ENCODE assay signal across 1 cellular context in the genomic region with DNA sequence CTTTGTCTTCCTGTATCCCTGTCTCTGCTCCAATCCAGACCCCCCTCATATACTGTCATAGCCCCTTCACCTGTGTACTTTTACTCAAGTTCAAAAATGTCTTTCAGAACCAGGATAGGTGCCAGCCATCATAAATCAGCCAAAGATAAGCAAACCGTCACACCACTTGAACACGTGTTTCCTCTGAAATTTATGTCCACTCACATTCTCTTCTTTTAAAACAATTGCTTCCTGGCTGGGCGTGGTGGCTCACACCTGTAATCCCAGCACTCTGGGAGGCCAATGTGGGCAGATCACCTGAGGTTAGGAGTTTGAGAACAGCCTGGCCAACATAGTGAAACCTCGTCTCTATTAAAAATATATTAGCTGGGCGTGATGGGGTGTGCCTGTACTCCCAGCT.
TF ChIP-seq lines count a peak whose summit lies in the region.

No MANE protein-coding gene starts in this region.

TF ChIP-seq in GM23338, 12 proteins besides CTCF, POLR2A, EP300 and RAD21 (continued from another document):
- TF ChIP-seq, protein P1, sequence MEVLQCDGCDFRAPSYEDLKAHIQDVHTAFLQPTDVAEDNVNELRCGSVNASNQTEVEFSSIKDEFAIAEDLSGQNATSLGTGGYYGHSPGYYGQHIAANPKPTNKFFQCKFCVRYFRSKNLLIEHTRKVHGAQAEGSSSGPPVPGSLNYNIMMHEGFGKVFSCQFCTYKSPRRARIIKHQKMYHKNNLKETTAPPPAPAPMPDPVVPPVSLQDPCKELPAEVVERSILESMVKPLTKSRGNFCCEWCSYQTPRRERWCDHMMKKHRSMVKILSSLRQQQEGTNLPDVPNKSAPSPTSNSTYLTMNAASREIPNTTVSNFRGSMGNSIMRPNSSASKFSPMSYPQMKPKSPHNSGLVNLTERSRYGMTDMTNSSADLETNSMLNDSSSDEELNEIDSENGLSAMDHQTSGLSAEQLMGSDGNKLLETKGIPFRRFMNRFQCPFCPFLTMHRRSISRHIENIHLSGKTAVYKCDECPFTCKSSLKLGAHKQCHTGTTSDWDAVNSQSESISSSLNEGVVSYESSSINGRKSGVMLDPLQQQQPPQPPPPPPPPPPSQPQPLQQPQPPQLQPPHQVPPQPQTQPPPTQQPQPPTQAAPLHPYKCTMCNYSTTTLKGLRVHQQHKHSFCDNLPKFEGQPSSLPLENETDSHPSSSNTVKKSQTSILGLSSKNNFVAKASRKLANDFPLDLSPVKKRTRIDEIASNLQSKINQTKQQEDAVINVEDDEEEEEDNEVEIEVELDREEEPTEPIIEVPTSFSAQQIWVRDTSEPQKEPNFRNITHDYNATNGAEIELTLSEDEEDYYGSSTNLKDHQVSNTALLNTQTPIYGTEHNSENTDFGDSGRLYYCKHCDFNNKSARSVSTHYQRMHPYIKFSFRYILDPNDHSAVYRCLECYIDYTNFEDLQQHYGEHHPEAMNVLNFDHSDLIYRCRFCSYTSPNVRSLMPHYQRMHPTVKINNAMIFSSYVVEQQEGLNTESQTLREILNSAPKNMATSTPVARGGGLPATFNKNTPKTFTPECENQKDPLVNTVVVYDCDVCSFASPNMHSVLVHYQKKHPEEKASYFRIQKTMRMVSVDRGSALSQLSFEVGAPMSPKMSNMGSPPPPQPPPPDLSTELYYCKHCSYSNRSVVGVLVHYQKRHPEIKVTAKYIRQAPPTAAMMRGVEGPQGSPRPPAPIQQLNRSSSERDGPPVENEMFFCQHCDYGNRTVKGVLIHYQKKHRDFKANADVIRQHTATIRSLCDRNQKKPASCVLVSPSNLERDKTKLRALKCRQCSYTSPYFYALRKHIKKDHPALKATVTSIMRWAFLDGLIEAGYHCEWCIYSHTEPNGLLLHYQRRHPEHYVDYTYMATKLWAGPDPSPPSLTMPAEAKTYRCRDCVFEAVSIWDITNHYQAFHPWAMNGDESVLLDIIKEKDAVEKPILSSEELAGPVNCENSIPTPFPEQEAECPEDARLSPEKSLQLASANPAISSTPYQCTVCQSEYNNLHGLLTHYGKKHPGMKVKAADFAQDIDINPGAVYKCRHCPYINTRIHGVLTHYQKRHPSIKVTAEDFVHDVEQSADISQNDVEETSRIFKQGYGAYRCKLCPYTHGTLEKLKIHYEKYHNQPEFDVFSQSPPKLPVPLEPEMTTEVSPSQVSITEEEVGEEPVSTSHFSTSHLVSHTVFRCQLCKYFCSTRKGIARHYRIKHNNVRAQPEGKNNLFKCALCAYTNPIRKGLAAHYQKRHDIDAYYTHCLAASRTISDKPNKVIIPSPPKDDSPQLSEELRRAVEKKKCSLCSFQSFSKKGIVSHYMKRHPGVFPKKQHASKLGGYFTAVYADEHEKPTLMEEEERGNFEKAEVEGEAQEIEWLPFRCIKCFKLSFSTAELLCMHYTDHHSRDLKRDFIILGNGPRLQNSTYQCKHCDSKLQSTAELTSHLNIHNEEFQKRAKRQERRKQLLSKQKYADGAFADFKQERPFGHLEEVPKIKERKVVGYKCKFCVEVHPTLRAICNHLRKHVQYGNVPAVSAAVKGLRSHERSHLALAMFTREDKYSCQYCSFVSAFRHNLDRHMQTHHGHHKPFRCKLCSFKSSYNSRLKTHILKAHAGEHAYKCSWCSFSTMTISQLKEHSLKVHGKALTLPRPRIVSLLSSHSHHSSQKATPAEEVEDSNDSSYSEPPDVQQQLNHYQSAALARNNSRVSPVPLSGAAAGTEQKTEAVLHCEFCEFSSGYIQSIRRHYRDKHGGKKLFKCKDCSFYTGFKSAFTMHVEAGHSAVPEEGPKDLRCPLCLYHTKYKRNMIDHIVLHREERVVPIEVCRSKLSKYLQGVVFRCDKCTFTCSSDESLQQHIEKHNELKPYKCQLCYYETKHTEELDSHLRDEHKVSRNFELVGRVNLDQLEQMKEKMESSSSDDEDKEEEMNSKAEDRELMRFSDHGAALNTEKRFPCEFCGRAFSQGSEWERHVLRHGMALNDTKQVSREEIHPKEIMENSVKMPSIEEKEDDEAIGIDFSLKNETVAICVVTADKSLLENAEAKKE (CRISPR knock-in tag; IDR thresholded peaks at IDR 0.05): no peak
- TF ChIP-seq, protein P2, sequence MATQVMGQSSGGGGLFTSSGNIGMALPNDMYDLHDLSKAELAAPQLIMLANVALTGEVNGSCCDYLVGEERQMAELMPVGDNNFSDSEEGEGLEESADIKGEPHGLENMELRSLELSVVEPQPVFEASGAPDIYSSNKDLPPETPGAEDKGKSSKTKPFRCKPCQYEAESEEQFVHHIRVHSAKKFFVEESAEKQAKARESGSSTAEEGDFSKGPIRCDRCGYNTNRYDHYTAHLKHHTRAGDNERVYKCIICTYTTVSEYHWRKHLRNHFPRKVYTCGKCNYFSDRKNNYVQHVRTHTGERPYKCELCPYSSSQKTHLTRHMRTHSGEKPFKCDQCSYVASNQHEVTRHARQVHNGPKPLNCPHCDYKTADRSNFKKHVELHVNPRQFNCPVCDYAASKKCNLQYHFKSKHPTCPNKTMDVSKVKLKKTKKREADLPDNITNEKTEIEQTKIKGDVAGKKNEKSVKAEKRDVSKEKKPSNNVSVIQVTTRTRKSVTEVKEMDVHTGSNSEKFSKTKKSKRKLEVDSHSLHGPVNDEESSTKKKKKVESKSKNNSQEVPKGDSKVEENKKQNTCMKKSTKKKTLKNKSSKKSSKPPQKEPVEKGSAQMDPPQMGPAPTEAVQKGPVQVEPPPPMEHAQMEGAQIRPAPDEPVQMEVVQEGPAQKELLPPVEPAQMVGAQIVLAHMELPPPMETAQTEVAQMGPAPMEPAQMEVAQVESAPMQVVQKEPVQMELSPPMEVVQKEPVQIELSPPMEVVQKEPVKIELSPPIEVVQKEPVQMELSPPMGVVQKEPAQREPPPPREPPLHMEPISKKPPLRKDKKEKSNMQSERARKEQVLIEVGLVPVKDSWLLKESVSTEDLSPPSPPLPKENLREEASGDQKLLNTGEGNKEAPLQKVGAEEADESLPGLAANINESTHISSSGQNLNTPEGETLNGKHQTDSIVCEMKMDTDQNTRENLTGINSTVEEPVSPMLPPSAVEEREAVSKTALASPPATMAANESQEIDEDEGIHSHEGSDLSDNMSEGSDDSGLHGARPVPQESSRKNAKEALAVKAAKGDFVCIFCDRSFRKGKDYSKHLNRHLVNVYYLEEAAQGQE (IDR thresholded peaks at IDR 0.05; ENCODE audit: unreplicated experiment): no peak
- TF ChIP-seq STAT1 (IDR thresholded peaks at IDR 0.05; ENCODE audit: unreplicated experiment) (no peak), EZH2 (IDR thresholded peaks at IDR 0.05; ENCODE audit: low read depth, unreplicated experiment) (no peak)
